13 cellular contexts compared by ENCODE assay signal in genomic region chr4:6542951-6543350, GRCh38. TPM values are rescaled to one million over a fixed set of nuclear protein-coding genes. Genes with fewer than 3 reads are reported as not detected.
A peak's percentile ranks its signal among the peaks of the same experiment; 100 is the strongest.
DNase-seq lines count a peak whose midpoint lies in the region; ATAC-seq and TF ChIP-seq lines count a peak whose summit lies in the region.
"Had no signal": no experiment of that assay in that cellular context is flagged by ENCODE, and none has a peak within 500 bp of the region (broad histone marks: within the 10 kb centered on the region; RNA-seq: fewer than 3 reads in every experiment).

No MANE protein-coding gene starts in this region.

- H3K9me3 ChIP-seq in right atrium auricular region (peaks cover 0 to 9% of the 10 kb centered on the region in 2 donors), body of pancreas (peaks cover 0 to 9% (median 0%) of the 10 kb centered on the region in 3 donors)
- H3K9me3 ChIP-seq: BE2C had no signal

- intact Hi-C loops in Right ventricle myocardium inferior (cut with DNase I) = no loop called here
- intact Hi-C loops in body of pancreas (cut with DNase I) = no loop called here

- no peak overlapping the region for H3K4me3 ChIP-seq in right atrium auricular region
- H3K4me3 ChIP-seq in body of pancreas = no peak overlapping the region

- TF ChIP-seq POLR2A in body of pancreas (IDR thresholded peaks at IDR 0.05) = no peak

- H3K36me3 ChIP-seq in right atrium auricular region = no peaks in the 10 kb centered on the region
- no peaks in the 10 kb centered on the region for H3K36me3 ChIP-seq in body of pancreas (replicated peaks in 1 of 2; ENCODE audit: insufficient read depth in 1 of 2, low read depth in 2 of 2)
- H3K36me3 ChIP-seq: BE2C had no signal

- DNase-seq in Right ventricle myocardium inferior (ENCODE audit: missing footprints) (peak; percentile 65), right atrium auricular region (ENCODE audit: low spot score) (no peak), NCI-H2171 (lab: John Stamatoyannopoulos, UW) (peak; percentile 29), NCI-H526 treated with DMSO at 0.1 percent for 48 hours (lab: John Stamatoyannopoulos, UW) (peak; percentile 75), body of pancreas (no peak), DMS153 (lab: John Stamatoyannopoulos, UW) (no peak)
- DNase-seq: BE2C; CD8-positive, alpha-beta memory T cell; DMS79 treated with DMSO at 0.1 percent for 48 hours; EL; HCEC 1CT; HFFc6 had no signal

- H3K4me1 ChIP-seq in right atrium auricular region (no peaks in the 10 kb centered on the region), body of pancreas (no peaks in the 10 kb centered on the region)
- H3K4me1 ChIP-seq: BE2C had no signal

- ATAC-seq in Right ventricle myocardium inferior (no peak), body of pancreas (no peak), GM19395 (IDR thresholded peaks at IDR 0.05; ENCODE audit: unreplicated experiment) (no peak)

- H3K27ac ChIP-seq in right atrium auricular region (no peak overlapping the region), body of pancreas (no peak overlapping the region)

- WGBS in body of pancreas, 2 donors = 62 to 82% methylated on average over 3 to 12 of the region's 12 CpGs

- TF ChIP-seq CTCF in right atrium auricular region (IDR thresholded peaks at IDR 0.05) (no peak), body of pancreas (IDR thresholded peaks at IDR 0.05) (no peak)

- H3K27me3 ChIP-seq in right atrium auricular region = no peaks in the 10 kb centered on the region
- H3K27me3 ChIP-seq in body of pancreas = peaks cover 0 to 10% of the 10 kb centered on the region in 2 donors
- H3K27me3 ChIP-seq: BE2C had no signal

RNA-seq across cellular contexts. Expression of gene MAN2B2, which starts 32.0 kb away (rescaled TPM):
- total RNA-seq in Right ventricle myocardium inferior (17.8 TPM), right atrium auricular region (10 to 100 TPM; 23.7 to 25.5 TPM), body of pancreas (10 to 100 TPM; 22.4 to 28.3 TPM)

Comparison
In these comparisons a context has a peak if more than half of its experiments do, and no peak if none do; other contexts are left out.
1. DNase-seq: peak in Right ventricle myocardium inferior (single experiment), NCI-H2171 (single experiment) and NCI-H526 treated with DMSO at 0.1 percent for 48 hours (single experiment); none in right atrium auricular region (single experiment), body of pancreas (0 of 4) and DMS153 (single experiment).